Comparison of ENCODE assay signal across 11 cellular contexts in the genomic region with DNA sequence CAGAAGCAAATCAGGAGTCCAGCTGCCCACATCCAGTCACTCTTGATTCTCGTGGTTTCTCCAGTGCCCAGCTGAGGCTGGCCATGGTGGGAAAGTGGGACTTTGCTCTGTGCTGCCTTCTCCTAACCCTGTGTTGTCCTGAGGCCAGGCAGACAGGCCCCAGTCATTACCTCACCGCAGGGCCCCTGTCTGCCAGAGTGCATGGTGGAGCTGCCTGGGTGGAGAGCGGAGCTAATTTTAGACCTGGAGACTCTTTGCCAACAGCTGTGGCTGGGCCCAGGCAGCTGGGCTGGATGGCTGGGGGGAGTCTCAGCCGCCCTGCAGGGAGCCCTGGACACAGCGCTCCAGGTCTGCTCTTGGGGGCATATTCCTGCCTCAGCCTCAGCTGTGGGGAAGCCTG. TPM values are rescaled to one million over a fixed set of nuclear protein-coding genes. Genes with fewer than 3 reads are reported as not detected.
DNase-seq lines count a peak whose midpoint lies in the region; ATAC-seq and TF ChIP-seq lines count a peak whose summit lies in the region.
"Had no signal": no experiment of that assay in that cellular context is flagged by ENCODE, and none has a peak within 500 bp of the region (broad histone marks: within the 10 kb centered on the region; RNA-seq: fewer than 3 reads in every experiment).

No MANE protein-coding gene starts in this region.

- H3K9me3 ChIP-seq in BLaER1: no peaks in the 10 kb centered on the region
- no peaks in the 10 kb centered on the region for H3K9me3 ChIP-seq in endodermal cell (ENCODE audit: control insufficient read depth, low read length)

- H3K27ac Mint-ChIP-seq in endodermal cell: peak overlapping the region; percentile 30
- H3K27ac Mint-ChIP-seq: activated CD8-positive, alpha-beta memory T cell treated with anti-CD3 and anti-CD28 coated beads, Interleukin-2, amount 10 ng/mL, durations not matched to agents 7 days and 5 days; CD4-positive, alpha-beta memory T cell had no signal

- no peaks in the 10 kb centered on the region for H4K20me1 ChIP-seq in BLaER1

- peak overlapping the region; percentile 57 for H3K27ac ChIP-seq in BLaER1
- no peak overlapping the region for H3K27ac ChIP-seq in endodermal cell (ENCODE audit: low read depth, low read length)

- H3K4me1 ChIP-seq in BLaER1: peaks cover 21% of the 10 kb centered on the region
- H3K4me1 ChIP-seq in endodermal cell (ENCODE audit: control insufficient read depth, insufficient read depth, low read length): no peaks in the 10 kb centered on the region

- WGBS in endodermal cell (ENCODE audit: insufficient coverage in 1 of 2, insufficient read length in 1 of 2), 2 experiments: 81 to 100% methylated on average over 1 to 5 of the region's 5 CpGs

- H3K4me2 ChIP-seq in BLaER1: peak overlapping the region; percentile 64

- no peaks in the 10 kb centered on the region for H3K27me3 ChIP-seq in BLaER1
- H3K27me3 ChIP-seq in endodermal cell (ENCODE audit: control insufficient read depth, insufficient read depth, low read length, poor library complexity, severe bottlenecking): no peaks in the 10 kb centered on the region

- H3K4me3 ChIP-seq in BLaER1 (no peak overlapping the region), endodermal cell (ENCODE audit: low read length) (no peak overlapping the region)

- H3K4me1 Mint-ChIP-seq in endodermal cell: peaks cover 24% of the 10 kb centered on the region
- H3K4me1 Mint-ChIP-seq: activated CD8-positive, alpha-beta memory T cell treated with anti-CD3 and anti-CD28 coated beads, Interleukin-2, amount 10 ng/mL, durations not matched to agents 7 days and 5 days; CD4-positive, alpha-beta memory T cell had no signal

- H3K36me3 ChIP-seq in BLaER1: no peaks in the 10 kb centered on the region
- H3K36me3 ChIP-seq in endodermal cell (ENCODE audit: control insufficient read depth, insufficient read depth, low read length): peaks cover 20% of the 10 kb centered on the region

- no peaks in the 10 kb centered on the region for H3K27me3 Mint-ChIP-seq in endodermal cell (ENCODE audit: insufficient read depth)

- no peak overlapping the region for H3K4me3 Mint-ChIP-seq in endodermal cell
- H3K4me3 Mint-ChIP-seq: activated CD8-positive, alpha-beta memory T cell treated with anti-CD3 and anti-CD28 coated beads, Interleukin-2, amount 10 ng/mL, durations not matched to agents 7 days and 5 days; CD4-positive, alpha-beta memory T cell had no signal

- H3K9me3 Mint-ChIP-seq in endodermal cell: peaks cover under 1% of the 10 kb centered on the region

- ATAC-seq in HG03460 (IDR thresholded peaks at IDR 0.05; ENCODE audit: unreplicated experiment): no peak
- no peak for ATAC-seq in stimulated activated naive CD8-positive, alpha-beta T cell treated with anti-CD3 and anti-CD28 coated beads, Interleukin-15, Interleukin-2, amounts not matched to agents 100 U/mL and 50 U/mL, for 24 hours
- ATAC-seq: activated CD8-positive, alpha-beta memory T cell treated with anti-CD3 and anti-CD28 coated beads, Interleukin-2, amount 10 ng/mL, durations not matched to agents 7 days and 5 days had no signal

- no peak for TF ChIP-seq CTCF in endodermal cell (conservative IDR thresholded peaks at IDR 0.05)

- DNase-seq in NCI-H1092 (lab: John Stamatoyannopoulos, UW): peak; percentile 47
- peak; percentile 49 for DNase-seq in endodermal cell
- DNase-seq in occipital lobe (lab: John Stamatoyannopoulos, UW): peak; percentile 25
- no peak for DNase-seq in DMS53 treated with DMSO at 0.1 percent for 48 hours (lab: John Stamatoyannopoulos, UW; ENCODE audit: unreplicated experiment)
- no peak for DNase-seq in stimulated activated naive CD8-positive, alpha-beta T cell treated with anti-CD3 and anti-CD28 coated beads, Interleukin-15, Interleukin-2, amounts not matched to agents 100 U/mL and 50 U/mL, for 24 hours
- no peak for DNase-seq in C1 segment of cervical spinal cord (lab: John Stamatoyannopoulos, UW)
- DNase-seq: activated CD8-positive, alpha-beta memory T cell treated with anti-CD3 and anti-CD28 coated beads, Interleukin-2, amount 10 ng/mL, durations not matched to agents 7 days and 5 days; CD4-positive, alpha-beta memory T cell; hypothalamus had no signal

- peaks cover 47% of the 10 kb centered on the region for H3K36me3 Mint-ChIP-seq in endodermal cell (ENCODE audit: low read depth)
- H3K36me3 Mint-ChIP-seq: activated CD8-positive, alpha-beta memory T cell treated with anti-CD3 and anti-CD28 coated beads, Interleukin-2, amount 10 ng/mL, durations not matched to agents 7 days and 5 days had no signal

- H3K9ac ChIP-seq in BLaER1 (no peak overlapping the region), endodermal cell (ENCODE audit: extremely low read depth, low read length, poor library complexity, severe bottlenecking) (no peak overlapping the region)

RNA-seq across cellular contexts. Expression of a gene that starts 21.7 kb away (rescaled TPM):
- total RNA-seq in endodermal cell: 100 to 1,000 TPM in 1 of 2 donors, 10 to 100 TPM in 1; 61.5 to 155 TPM
- polyA plus RNA-seq in endodermal cell (2013, experiment 1 of 2): 13.3 TPM
- 15.9 TPM for polyA plus RNA-seq in endodermal cell (2013, experiment 2 of 2)
- total RNA-seq in occipital lobe: 2.2 TPM

Comparison
In these comparisons a context has a peak if more than half of its experiments do, and no peak if none do; other contexts are left out.
1. DNase-seq: peak in NCI-H1092 (single experiment), endodermal cell (single experiment) and occipital lobe (single experiment); none in DMS53 treated with DMSO at 0.1 percent for 48 hours (single experiment), stimulated activated naive CD8-positive, alpha-beta T cell treated with anti-CD3 and anti-CD28 coated beads, Interleukin-15, Interleukin-2, amounts not matched to agents 100 U/mL and 50 U/mL, for 24 hours (single experiment) and C1 segment of cervical spinal cord (0 of 14).
2. RNA of a gene that starts 21.7 kb away (total RNA-seq): 61.5 to 155 TPM in endodermal cell; 2.2 TPM in occipital lobe (single experiment); every median in the first group is over 10 times any median in the second.